In the genomic region with DNA sequence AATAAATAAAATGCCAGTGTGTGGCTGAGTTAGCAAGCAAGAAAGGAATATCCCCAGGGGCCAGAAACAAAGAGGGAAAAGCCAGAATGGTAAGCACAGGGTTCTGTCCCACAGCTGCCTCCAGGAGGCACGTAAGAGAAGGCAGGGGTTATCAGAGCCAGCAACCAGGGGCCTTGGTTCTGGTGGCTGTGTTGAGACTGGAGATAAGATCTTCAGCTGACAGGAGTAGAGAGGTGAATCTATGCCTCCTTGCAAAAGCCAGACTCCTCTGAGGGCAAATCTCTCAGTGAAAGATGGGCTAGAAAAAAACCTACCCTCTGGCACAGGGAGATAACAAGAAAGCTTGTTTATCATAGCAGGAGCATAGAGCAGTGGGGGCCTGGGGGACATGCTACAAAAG, we compare ENCODE assay signal across 19 cellular contexts. TPM values are rescaled to one million over a fixed set of nuclear protein-coding genes. Genes with fewer than 3 reads are reported as not detected.
A peak's percentile ranks its signal among the peaks of the same experiment; 100 is the strongest.
DNase-seq lines count a peak whose midpoint lies in the region; ATAC-seq and TF ChIP-seq lines count a peak whose summit lies in the region.
"Had no signal": no experiment of that assay in that cellular context is flagged by ENCODE, and none has a peak within 500 bp of the region (broad histone marks: within the 10 kb centered on the region; RNA-seq: fewer than 3 reads in every experiment).

No MANE protein-coding gene starts in this region.

- POLR2A ChIA-PET in HEK293 (lab: Yijun Ruan, JAX): no interaction called here

- H3K27ac ChIP-seq in HEK293 (ENCODE audit: extremely low read depth, low read depth, low read length): no peak overlapping the region
- H3K27ac ChIP-seq: esophagus muscularis mucosa, heart left ventricle, right lobe of liver, RWPE1 had no signal

- H3K9me3 Mint-ChIP-seq in chondrocyte (ENCODE audit: low read depth): no peaks in the 10 kb centered on the region
- H3K9me3 Mint-ChIP-seq: activated CD4-positive, alpha-beta T cell treated with anti-CD3 and anti-CD28 coated beads, Interleukin-2, amount 10 ng/mL, durations not matched to agents 24 days and 14 days; dendritic cell treated with granulocyte-macrophage colony-stimulating factor and Interleukin-4, amounts not matched to agents 40 ng/mL and 50 ng/mL, for 4 days had no signal

- H3K4me3 Mint-ChIP-seq in chondrocyte (ENCODE audit: unreplicated experiment): no peak overlapping the region
- H3K4me3 Mint-ChIP-seq: activated CD4-positive, alpha-beta T cell treated with anti-CD3 and anti-CD28 coated beads, Interleukin-2, amount 10 ng/mL, durations not matched to agents 24 days and 14 days; brain; dendritic cell treated with granulocyte-macrophage colony-stimulating factor and Interleukin-4, amounts not matched to agents 40 ng/mL and 50 ng/mL, for 4 days had no signal

- intact Hi-C loops in head of caudate nucleus (cut with DNase I): no loop called here

- no peak for TF ChIP-seq POLR2A in erythroblast (IDR thresholded peaks at IDR 0.05; ENCODE audit: low read length)

- no peaks in the 10 kb centered on the region for H3K36me3 ChIP-seq in HEK293 (ENCODE audit: control insufficient read depth in 2 of 2, insufficient read depth in 1 of 2, low read length in 2 of 2)
- H3K36me3 ChIP-seq: esophagus muscularis mucosa, heart left ventricle, right lobe of liver had no signal

- no peak for ATAC-seq in GM19452 (IDR thresholded peaks at IDR 0.05; ENCODE audit: unreplicated experiment)
- ATAC-seq: heart left ventricle, right lobe of liver had no signal

- no peak overlapping the region for H3K27ac Mint-ChIP-seq in chondrocyte (ENCODE audit: unreplicated experiment)
- H3K27ac Mint-ChIP-seq: activated CD4-positive, alpha-beta T cell treated with anti-CD3 and anti-CD28 coated beads, Interleukin-2, amount 10 ng/mL, durations not matched to agents 24 days and 14 days; dendritic cell treated with granulocyte-macrophage colony-stimulating factor and Interleukin-4, amounts not matched to agents 40 ng/mL and 50 ng/mL, for 4 days had no signal

- H3K4me1 Mint-ChIP-seq in chondrocyte (ENCODE audit: low read depth): no peaks in the 10 kb centered on the region

- TF ChIP-seq CTCF in HEK293 (tag by site-specific recombination; IDR thresholded peaks at IDR 0.05) (no peak), chondrocyte (IDR thresholded peaks at IDR 0.05) (no peak)

- peaks cover 2% of the 10 kb centered on the region for H3K36me3 Mint-ChIP-seq in chondrocyte (ENCODE audit: low read depth)
- H3K36me3 Mint-ChIP-seq: brain had no signal

- no peaks in the 10 kb centered on the region for H3K9me3 ChIP-seq in HEK293 (ENCODE audit: control insufficient read depth, insufficient read depth, low read depth, low read length)
- H3K9me3 ChIP-seq: esophagus muscularis mucosa, heart left ventricle, right lobe of liver had no signal

- DNase-seq in COR-L47 (lab: John Stamatoyannopoulos, UW) (peak; percentile 33), NCI-H345 treated with DMSO at 0.1 percent for 48 hours (lab: John Stamatoyannopoulos, UW; ENCODE audit: unreplicated experiment) (peak; percentile 85), erythroblast (lab: John Stamatoyannopoulos, UW) (peak; percentile 62 to 90), head of caudate nucleus (no peak), chondrocyte (ENCODE audit: low spot score) (no peak), NOMO-1 (lab: John Stamatoyannopoulos, UW; ENCODE audit: unreplicated experiment in 2 of 2) (no peak)
- DNase-seq: activated CD4-positive, alpha-beta T cell treated with anti-CD3 and anti-CD28 coated beads, Interleukin-2, amount 10 ng/mL, durations not matched to agents 24 days and 14 days; activated naive CD4-positive, alpha-beta T cell treated with anti-CD3 and anti-CD28 coated beads, Interleukin-2, amount 50 U/mL, for 16 hours; activated T-cell treated with anti-CD3 and anti-CD28 coated beads for 4 hours; heart left ventricle; NCI-H82; right lobe of liver had no signal

- H3K27me3 Mint-ChIP-seq in chondrocyte (ENCODE audit: low read depth): peaks cover 47% of the 10 kb centered on the region

- H3K4me1 ChIP-seq in HEK293 (ENCODE audit: control insufficient read depth, insufficient read depth, low read length): peaks cover 18% of the 10 kb centered on the region
- H3K4me1 ChIP-seq: esophagus muscularis mucosa, right lobe of liver had no signal

- H3K4me3 ChIP-seq in HEK293 (ENCODE audit: low read depth, low read length): no peak overlapping the region
- H3K4me3 ChIP-seq: esophagus muscularis mucosa, heart left ventricle, right lobe of liver had no signal

- CTCF ChIA-PET in HEK293 (lab: Yijun Ruan, JAX): interaction anchor here (0.6 to 3.4 kb wide), 5 partner anchors 8 to 284 kb away, joined by 3 to 21 read pairs (median 3); no protein-coding TSS in a partner anchor

TF ChIP-seq in HEK293, 187 proteins besides CTCF, POLR2A, EP300 and RAD21:
- TF ChIP-seq SP7 (tag by site-specific recombination; IDR thresholded peaks at IDR 0.05) (no peak), TRIM28 (IDR thresholded peaks at IDR 0.05; ENCODE audit: borderline replicate concordance, low read length) (peak; percentile 30; the same call in 1 of the 2 replicates), ZNF433 (tag by site-specific recombination; IDR thresholded peaks at IDR 0.05; ENCODE audit: low read depth) (no peak), ZNF292 (tag by site-specific recombination; IDR thresholded peaks at IDR 0.05; ENCODE audit: borderline replicate concordance, low read depth) (no peak), IKZF3 (tag by site-specific recombination; IDR thresholded peaks at IDR 0.05) (no peak)
- TF ChIP-seq, protein P1, sequence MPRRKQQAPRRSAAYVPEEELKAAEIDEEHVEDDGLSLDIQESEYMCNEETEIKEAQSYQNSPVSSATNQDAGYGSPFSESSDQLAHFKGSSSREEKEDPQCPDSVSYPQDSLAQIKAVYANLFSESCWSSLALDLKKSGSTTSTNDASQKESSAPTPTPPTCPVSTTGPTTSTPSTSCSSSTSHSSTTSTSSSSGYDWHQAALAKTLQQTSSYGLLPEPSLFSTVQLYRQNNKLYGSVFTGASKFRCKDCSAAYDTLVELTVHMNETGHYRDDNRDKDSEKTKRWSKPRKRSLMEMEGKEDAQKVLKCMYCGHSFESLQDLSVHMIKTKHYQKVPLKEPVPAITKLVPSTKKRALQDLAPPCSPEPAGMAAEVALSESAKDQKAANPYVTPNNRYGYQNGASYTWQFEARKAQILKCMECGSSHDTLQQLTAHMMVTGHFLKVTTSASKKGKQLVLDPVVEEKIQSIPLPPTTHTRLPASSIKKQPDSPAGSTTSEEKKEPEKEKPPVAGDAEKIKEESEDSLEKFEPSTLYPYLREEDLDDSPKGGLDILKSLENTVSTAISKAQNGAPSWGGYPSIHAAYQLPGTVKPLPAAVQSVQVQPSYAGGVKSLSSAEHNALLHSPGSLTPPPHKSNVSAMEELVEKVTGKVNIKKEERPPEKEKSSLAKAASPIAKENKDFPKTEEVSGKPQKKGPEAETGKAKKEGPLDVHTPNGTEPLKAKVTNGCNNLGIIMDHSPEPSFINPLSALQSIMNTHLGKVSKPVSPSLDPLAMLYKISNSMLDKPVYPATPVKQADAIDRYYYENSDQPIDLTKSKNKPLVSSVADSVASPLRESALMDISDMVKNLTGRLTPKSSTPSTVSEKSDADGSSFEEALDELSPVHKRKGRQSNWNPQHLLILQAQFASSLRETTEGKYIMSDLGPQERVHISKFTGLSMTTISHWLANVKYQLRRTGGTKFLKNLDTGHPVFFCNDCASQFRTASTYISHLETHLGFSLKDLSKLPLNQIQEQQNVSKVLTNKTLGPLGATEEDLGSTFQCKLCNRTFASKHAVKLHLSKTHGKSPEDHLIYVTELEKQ (tag by site-specific recombination; IDR thresholded peaks at IDR 0.05; ENCODE audit: borderline replicate concordance): no peak

RNA-seq across cellular contexts. Expression of a gene that starts 29.8 kb away (rescaled TPM):
- total RNA-seq in chondrocyte: not detected in 3 replicates
- total RNA-seq: MCF 10A had no signal

RNA-seq across cellular contexts. Expression of a gene that starts 57.6 kb away (rescaled TPM):
- total RNA-seq in chondrocyte: 33.8 to 39.3 TPM (median 34.8 TPM) in 3 replicates

Comparison
In these comparisons a context has a peak if more than half of its experiments do, and no peak if none do; other contexts are left out.
1. DNase-seq: peak in COR-L47 (single experiment), NCI-H345 treated with DMSO at 0.1 percent for 48 hours (single experiment) and erythroblast (2 of 2); none in head of caudate nucleus (0 of 42), chondrocyte (single experiment) and NOMO-1 (0 of 2).